Comparison of ENCODE assay signal across 35 cellular contexts in genomic region chr3:78077842-78078241, GRCh38.
"Had no signal": no experiment of that assay in that cellular context is flagged by ENCODE, and none has a peak within 500 bp of the region (broad histone marks: within the 10 kb centered on the region; RNA-seq: fewer than 3 reads in every experiment).

No MANE protein-coding gene starts in this region.

- H3K9me3 ChIP-seq: MG63 had no signal

- H3K4me3 ChIP-seq: MG63 had no signal

- H3K36me3 ChIP-seq: MG63 had no signal

- H3K27me3 ChIP-seq: MG63 had no signal

- DNase-seq: MG63, MM.1S, MV-4-11, NCI-H1048, NCI-H1092, NCI-H1092 treated with DMSO at 0.1 percent for 48 hours, NCI-H1105, NCI-H1105 treated with DMSO at 0.1 percent for 48 hours, NCI-H1417, NCI-H1417 treated with DMSO at 0.1 percent for 48 hours, NCI-H1436, NCI-H1436 treated with DMSO at 0.1 percent for 48 hours, NCI-H146, NCI-H1694, NCI-H1694 treated with DMSO at 0.1 percent for 48 hours, NCI-H187, NCI-H187 treated with DMSO at 0.1 percent for 48 hours, NCI-H1930, NCI-H2029, NCI-H2029 treated with DMSO at 0.1 percent for 48 hours, NCI-H2081, NCI-H2081 treated with DMSO at 0.1 percent for 48 hours, NCI-H2107, NCI-H2171, NCI-H2171 treated with DMSO at 0.1 percent for 48 hours, NCI-H2227 treated with DMSO at 0.1 percent for 48 hours, NCI-H226, NCI-H345, NCI-H446, NCI-H446 treated with DMSO at 0.1 percent for 48 hours, NCI-H510A, NCI-H510A treated with DMSO at 0.1 percent for 48 hours, NCI-H524, NCI-H524 treated with DMSO at 0.1 percent for 48 hours, NCI-H526 had no signal
